1 cellular context compared by ENCODE assay signal in genomic region chr14:34025325-34026017, GRCh38.
A peak's percentile ranks its signal among the peaks of the same experiment; 100 is the strongest.
TF ChIP-seq lines count a peak whose summit lies in the region.

No MANE protein-coding gene starts in this region.

TF ChIP-seq in HepG2, 621 proteins besides CTCF, POLR2A, EP300 and RAD21 (continued from another document and continues in another):
- TF ChIP-seq ARID4A (CRISPR knock-in tag; IDR thresholded peaks at IDR 0.05; ENCODE audit: borderline replicate concordance): no peak
- 0 out of 2 replicates have a peak, but pooled peaks have one; percentile 72 for TF ChIP-seq ZBTB42 (CRISPR knock-in tag; IDR thresholded peaks at IDR 0.05)
- peak; percentile 34; the same call in 1 of the 2 replicates for TF ChIP-seq ARNTL (CRISPR knock-in tag; IDR thresholded peaks at IDR 0.05)
- TF ChIP-seq UBTF (CRISPR knock-in tag; IDR thresholded peaks at IDR 0.05): 0 out of 2 replicates have a peak, but pooled peaks have one; percentile 30
- no peak for TF ChIP-seq GPN1 (CRISPR knock-in tag; IDR thresholded peaks at IDR 0.05; ENCODE audit: borderline replicate concordance)
- no peak for TF ChIP-seq HNF1A (IDR thresholded peaks at IDR 0.05; ENCODE audit: low read depth)
- TF ChIP-seq HNF1A (CRISPR knock-in tag; IDR thresholded peaks at IDR 0.05; ENCODE audit: borderline replicate concordance): 0 out of 2 replicates have a peak, but pooled peaks have one; percentile 24
- 0 out of 2 replicates have a peak, but pooled peaks have one; percentile 6 for TF ChIP-seq FOXK1 (CRISPR knock-in tag; IDR thresholded peaks at IDR 0.05; ENCODE audit: borderline replicate concordance, low read depth)
- peak; percentile 45 for TF ChIP-seq MED8 (CRISPR knock-in tag; IDR thresholded peaks at IDR 0.05; ENCODE audit: insufficient replicate concordance)
- peak; percentile 84 for TF ChIP-seq ZMYM3 (CRISPR knock-in tag; IDR thresholded peaks at IDR 0.05)
- no peak for TF ChIP-seq SP1 (IDR thresholded peaks at IDR 0.05)
- TF ChIP-seq SP1 (CRISPR knock-in tag; IDR thresholded peaks at IDR 0.05): 0 out of 2 replicates have a peak, but pooled peaks have one; percentile 1
- no peak for TF ChIP-seq ZNF367 (CRISPR knock-in tag; IDR thresholded peaks at IDR 0.05; ENCODE audit: borderline replicate concordance)
- no peak for TF ChIP-seq THRA (CRISPR knock-in tag; IDR thresholded peaks at IDR 0.05; ENCODE audit: borderline replicate concordance)
- TF ChIP-seq NR2C2 (CRISPR knock-in tag; IDR thresholded peaks at IDR 0.05; ENCODE audit: borderline replicate concordance): peak; percentile 9; the same call in 1 of the 2 replicates
- 0 out of 2 replicates have a peak, but pooled peaks have one; percentile 44 for TF ChIP-seq ESRRA (CRISPR knock-in tag; IDR thresholded peaks at IDR 0.05; ENCODE audit: low read depth)
- 0 out of 2 replicates have a peak, but pooled peaks have one; percentile 37 for TF ChIP-seq ZNF782 (CRISPR knock-in tag; IDR thresholded peaks at IDR 0.05; ENCODE audit: borderline replicate concordance)
- peak; percentile 36; the same call in 1 of the 2 replicates for TF ChIP-seq MEIS1 (CRISPR knock-in tag; IDR thresholded peaks at IDR 0.05; ENCODE audit: borderline replicate concordance)
- no peak for TF ChIP-seq TCF12 (IDR thresholded peaks at IDR 0.05)
- 0 out of 2 replicates have a peak, but pooled peaks have one; percentile 36 for TF ChIP-seq TCF12 (CRISPR knock-in tag; IDR thresholded peaks at IDR 0.05)
- TF ChIP-seq KDM1A (CRISPR knock-in tag; IDR thresholded peaks at IDR 0.05): peak; percentile 84; the same call in 1 of the 2 replicates
- TF ChIP-seq CREBL2 (CRISPR knock-in tag; IDR thresholded peaks at IDR 0.05; ENCODE audit: borderline replicate concordance): no peak
- TF ChIP-seq HBP1 (CRISPR knock-in tag; IDR thresholded peaks at IDR 0.05; ENCODE audit: low read depth): 0 out of 2 replicates have a peak, but pooled peaks have one; percentile 23
- TF ChIP-seq ZMYM2 (CRISPR knock-in tag; IDR thresholded peaks at IDR 0.05): 0 out of 2 replicates have a peak, but pooled peaks have one; percentile 14
- TF ChIP-seq ZNF652 (CRISPR knock-in tag; IDR thresholded peaks at IDR 0.05; ENCODE audit: borderline replicate concordance, low read depth): no peak
- TF ChIP-seq ZNF547 (CRISPR knock-in tag; IDR thresholded peaks at IDR 0.05): peak; percentile 67; the same call in 1 of the 2 replicates
- TF ChIP-seq GMEB2 (CRISPR knock-in tag; IDR thresholded peaks at IDR 0.05; ENCODE audit: low read depth): no peak
- 0 out of 2 replicates have a peak, but pooled peaks have one; percentile 10 for TF ChIP-seq HOXA3 (CRISPR knock-in tag; IDR thresholded peaks at IDR 0.05)
- TF ChIP-seq ZNF280D (CRISPR knock-in tag; IDR thresholded peaks at IDR 0.05): peak; percentile 76; the same call in 1 of the 2 replicates
- TF ChIP-seq ZFY (CRISPR knock-in tag; IDR thresholded peaks at IDR 0.05): no peak
- TF ChIP-seq ATF5 (CRISPR knock-in tag; IDR thresholded peaks at IDR 0.05; ENCODE audit: low read depth): 0 out of 2 replicates have a peak, but pooled peaks have one; percentile 77
- TF ChIP-seq GABPB1 (CRISPR knock-in tag; IDR thresholded peaks at IDR 0.05): no peak
- peak; percentile 56; the same call in 1 of the 2 replicates for TF ChIP-seq ZBTB37 (CRISPR knock-in tag; IDR thresholded peaks at IDR 0.05)
- no peak for TF ChIP-seq ZSCAN30 (CRISPR knock-in tag; IDR thresholded peaks at IDR 0.05)
